In genomic region chr14:54088271-54088670, GRCh38 we compare ENCODE assay signal across 24 cellular contexts.
"Had no signal": no experiment of that assay in that cellular context is flagged by ENCODE, and none has a peak within 500 bp of the region (broad histone marks: within the 10 kb centered on the region; RNA-seq: fewer than 3 reads in every experiment).

No MANE protein-coding gene starts in this region.

- H3K4me1 ChIP-seq: colonic mucosa, esophagus muscularis mucosa, foreskin keratinocyte, gastroesophageal sphincter, left ventricle myocardium inferior had no signal

- H3K4me3 ChIP-seq: colonic mucosa, esophagus muscularis mucosa, gastroesophageal sphincter, heart left ventricle, hepatocyte, left ventricle myocardium inferior, lower lobe of right lung had no signal

- H3K4me1 Mint-ChIP-seq: endodermal cell; immature natural killer cell; naive thymus-derived CD4-positive, alpha-beta T cell had no signal

- H3K4me3 Mint-ChIP-seq: dendritic cell treated with granulocyte-macrophage colony-stimulating factor and Interleukin-4, amounts not matched to agents 40 ng/mL and 50 ng/mL, for 4 days; effector memory CD8-positive, alpha-beta T cell; endodermal cell; immature natural killer cell; naive thymus-derived CD4-positive, alpha-beta T cell had no signal

- H3K27me3 Mint-ChIP-seq: dendritic cell treated with granulocyte-macrophage colony-stimulating factor and Interleukin-4, amounts not matched to agents 40 ng/mL and 50 ng/mL, for 4 days; effector memory CD8-positive, alpha-beta T cell had no signal

- H3K27me3 ChIP-seq: colonic mucosa, esophagus muscularis mucosa, foreskin keratinocyte, gastroesophageal sphincter, heart left ventricle, hepatocyte had no signal

- DNase-seq: colonic mucosa; cortex of kidney; effector CD8-positive, alpha-beta T cell; effector memory CD8-positive, alpha-beta T cell; endodermal cell; foreskin keratinocyte; heart left ventricle; hypothalamus; immature natural killer cell; islet precursor cell; kidney; kidney glomerular epithelial cell; left colon; left ventricle myocardium inferior; lower lobe of right lung; mesenchymal stem cell; midbrain; naive thymus-derived CD4-positive, alpha-beta T cell had no signal

- H3K4me2 ChIP-seq: hepatocyte had no signal

- H3K27ac ChIP-seq: colonic mucosa, esophagus muscularis mucosa, foreskin keratinocyte, gastroesophageal sphincter, hepatocyte, left ventricle myocardium inferior, lower lobe of right lung had no signal

- H3K79me2 ChIP-seq: hepatocyte had no signal

- H3K9me3 ChIP-seq: colonic mucosa had no signal

- H3K36me3 Mint-ChIP-seq: immature natural killer cell; naive thymus-derived CD4-positive, alpha-beta T cell had no signal

- H2AFZ ChIP-seq: hepatocyte had no signal

- H3K36me3 ChIP-seq: colonic mucosa, esophagus muscularis mucosa, gastroesophageal sphincter, heart left ventricle, left ventricle myocardium inferior, lower lobe of right lung had no signal

- ATAC-seq: effector memory CD8-positive, alpha-beta T cell; foreskin keratinocyte; gastroesophageal sphincter; heart left ventricle; left colon; naive thymus-derived CD4-positive, alpha-beta T cell had no signal

- H3K27ac Mint-ChIP-seq: dendritic cell treated with granulocyte-macrophage colony-stimulating factor and Interleukin-4, amounts not matched to agents 40 ng/mL and 50 ng/mL, for 4 days; effector memory CD8-positive, alpha-beta T cell; endodermal cell; immature natural killer cell; naive thymus-derived CD4-positive, alpha-beta T cell had no signal

- FAIRE-seq: endothelial cell of umbilical vein, frontal cortex, kidney had no signal
